In genomic region chr1:179882253-179883039, GRCh38 we compare ENCODE assay signal across 8 cellular contexts. TPM values are rescaled to one million over a fixed set of nuclear protein-coding genes. Genes with fewer than 3 reads are reported as not detected.
A peak's percentile ranks its signal among the peaks of the same experiment; 100 is the strongest.
DNase-seq lines count a peak whose midpoint lies in the region; ATAC-seq and TF ChIP-seq lines count a peak whose summit lies in the region.

Gene TOR1AIP1, plus strand, starts transcription at chr1:179882285. Its CDS starts 218 bp downstream, at chr1:179882503.

- ATAC-seq in GM19023 (IDR thresholded peaks at IDR 0.05; ENCODE audit: unreplicated experiment) (peak; percentile 77), HG03280 (IDR thresholded peaks at IDR 0.05; ENCODE audit: unreplicated experiment) (peak; percentile 74), activated B cell treated with CpG ODN at 0.5 μM for 24 hours (ENCODE audit: low read depth) (peak; percentile 76)

- H3K27me3 ChIP-seq in spleen (replicated peaks in 1 of 7), result no peaks in the 10 kb centered on the region

- peaks cover 43 to 66% (median 60%) of the 10 kb centered on the region in 6 donors for H3K4me1 ChIP-seq in spleen

- DNase-seq in AG10803 (ENCODE audit: low read depth) (peak; percentile 98), NCI-H345 (lab: John Stamatoyannopoulos, UW) (peak; percentile 98), activated B cell treated with CpG ODN at 0.5 μM for 24 hours (peak; percentile 96), caudate nucleus (lab: John Stamatoyannopoulos, UW) (peak; percentile 76 to 99 (median 96)), immature natural killer cell (peak; percentile 98 to 99 (median 99)), spleen (peak; percentile 100)

- H3K27ac ChIP-seq in caudate nucleus (ENCODE audit: low read depth, low read length) (peak within 1 kb of the TSS; percentile 100), spleen (peak within 1 kb of the TSS; percentile 99 to 100 (median 100))

- POLR2A ChIA-PET in activated B cell treated with CpG ODN at 0.5 μM for 24 hours (lab: Charles Lee), result interaction anchor here (0.5 to 2.7 kb wide), 14 partner anchors 8 to 621 kb away, joined by 3 to 95 read pairs (median 5); partner anchors contain the start of genes ACBD6, CEP350 and QSOX1

- peak; percentile 33 for TF ChIP-seq CTCF in AG10803 (conservative IDR thresholded peaks at IDR 0.05; ENCODE audit: low read length)
- no peak for TF ChIP-seq CTCF in activated B cell treated with CpG ODN at 0.5 μM for 24 hours (IDR thresholded peaks at IDR 0.05)
- TF ChIP-seq CTCF in spleen (IDR thresholded peaks at IDR 0.05 in 8 of 11, conservative IDR thresholded peaks at IDR 0.05 in 3 of 11), result peak; percentile 70 to 96 (median 87)

- H3K9me3 ChIP-seq in spleen, result no peaks in the 10 kb centered on the region

- H3K36me3 Mint-ChIP-seq in activated B cell treated with CpG ODN at 0.5 μM for 24 hours (ENCODE audit: low read depth) (peaks cover 35% of the 10 kb centered on the region), immature natural killer cell (peaks cover 0 to 8% (median 0%) of the 10 kb centered on the region in 3 donors)

- 0 to 1% (median 1%) methylated on average over 67 to 72 of the region's 72 CpGs for WGBS in spleen, 5 donors

- peak; percentile 74 to 90 (median 79) for TF ChIP-seq POLR2A in spleen (IDR thresholded peaks at IDR 0.05)

- intact Hi-C loops in activated B cell treated with CpG ODN at 0.5 μM for 24 hours (cut with micrococcal nuclease), result loop anchor here (1.0 to 5.0 kb wide), 10 partner anchors 16 to 1205 kb away; partner anchors contain the start of genes ACBD6, AXDND1, CEP350 and IER5
- intact Hi-C loops in spleen (cut with DNase I; ENCODE audit: low total_unique reads), result no loop called here

- H3K4me1 Mint-ChIP-seq in activated B cell treated with CpG ODN at 0.5 μM for 24 hours (peaks cover 64% of the 10 kb centered on the region), immature natural killer cell (peaks cover 55 to 76% of the 10 kb centered on the region in 2 donors)

- peak within 1 kb of the TSS; percentile 100 for H3K4me3 Mint-ChIP-seq in activated B cell treated with CpG ODN at 0.5 μM for 24 hours
- H3K4me3 Mint-ChIP-seq in immature natural killer cell, result peak within 1 kb of the TSS; percentile 90 to 97 (median 94)

- H3K27me3 Mint-ChIP-seq in activated B cell treated with CpG ODN at 0.5 μM for 24 hours, result no peaks in the 10 kb centered on the region
- peaks cover 11 to 13% (median 12%) of the 10 kb centered on the region in 3 donors for H3K27me3 Mint-ChIP-seq in immature natural killer cell (ENCODE audit: low read depth in 3 of 3)

- H3K4me3 ChIP-seq in AG10803 (ENCODE audit: low read length) (peak within 1 kb of the TSS; percentile 91), spleen (peak within 1 kb of the TSS; percentile 64 to 95 (median 74))

- H3K9me3 Mint-ChIP-seq in activated B cell treated with CpG ODN at 0.5 μM for 24 hours (no peaks in the 10 kb centered on the region), immature natural killer cell (no peaks in the 10 kb centered on the region)

- H3K36me3 ChIP-seq in spleen, result peaks cover 0 to 33% (median 13%) of the 10 kb centered on the region in 6 donors

- CTCF ChIA-PET in activated B cell treated with CpG ODN at 0.5 μM for 24 hours (lab: Charles Lee), result interaction anchor here (0.9 to 1.4 kb wide), 3 partner anchors 15 to 72 kb away, joined by 4 to 5 read pairs (median 4); partner anchors contain the start of gene CEP350

- peak within 1 kb of the TSS; percentile 100 for H3K27ac Mint-ChIP-seq in activated B cell treated with CpG ODN at 0.5 μM for 24 hours
- peak within 1 kb of the TSS; percentile 98 to 100 (median 99) for H3K27ac Mint-ChIP-seq in immature natural killer cell

RNA-seq across cellular contexts. Expression of gene TOR1AIP1, which starts in this region (rescaled TPM):
- total RNA-seq in activated B cell treated with CpG ODN at 0.5 μM for 24 hours (42.3 and 46.6 TPM in 2 replicates), spleen (10 to 100 TPM; 52.6 to 71.3 (median 59.6) TPM)
- polyA plus RNA-seq in immature natural killer cell (10 to 100 TPM; 68.9 to 96.2 (median 76.3) TPM), spleen (10 to 100 TPM; 16.2 to 17.9 (median 17.7) TPM)

Comparison
In these comparisons a context has a peak if more than half of its experiments do, and no peak if none do; other contexts are left out.
1. Peak in every context shown above with its lines: DNase-seq, ATAC-seq, H3K4me3 ChIP-seq and H3K27ac ChIP-seq.